9 cellular contexts compared by ENCODE assay signal in genomic region chr5:158812381-158812780, GRCh38.
A peak's percentile ranks its signal among the peaks of the same experiment; 100 is the strongest.
DNase-seq lines count a peak whose midpoint lies in the region; ATAC-seq lines count a peak whose summit lies in the region.
"Had no signal": no experiment of that assay in that cellular context is flagged by ENCODE, and none has a peak within 500 bp of the region (broad histone marks: within the 10 kb centered on the region; RNA-seq: fewer than 3 reads in every experiment).

No MANE protein-coding gene starts in this region.

- DNase-seq in NCI-H524 (lab: John Stamatoyannopoulos, UW) (peak; percentile 34 to 74), NCI-H524 treated with DMSO at 0.1 percent for 48 hours (lab: John Stamatoyannopoulos, UW) (no peak), AML-193 (lab: John Stamatoyannopoulos, UW) (no peak), amygdala (lab: John Stamatoyannopoulos, UW) (no peak)
- peak; percentile 27 for DNase-seq in activated T-cell treated with anti-CD3 and anti-CD28 coated beads, Interleukin-2, amount 50 U/mL, for 4 hours
- peak; percentile 69 for DNase-seq in stimulated activated CD4-positive, alpha-beta T cell treated with anti-CD3 and anti-CD28 coated beads, Interleukin-15, amount 100 ng/mL, for 24 hours
- no peak for DNase-seq in NK-92 treated with Interleukin-12 subunit alpha and Interleukin-12 subunit beta, amount 100 ng/mL, for 24 hours (lab: John Stamatoyannopoulos, UW)

- H3K36me3 Mint-ChIP-seq in activated T-cell treated with anti-CD3 and anti-CD28 coated beads, Interleukin-2, amount 50 U/mL, for 4 hours (ENCODE audit: insufficient read depth): peaks cover 1% of the 10 kb centered on the region

- peak; percentile 55 for ATAC-seq in HG03520 (IDR thresholded peaks at IDR 0.05; ENCODE audit: unreplicated experiment)
- peak; percentile 55 to 80 for ATAC-seq in activated T-cell treated with anti-CD3 and anti-CD28 coated beads, Interleukin-2, amount 50 U/mL, for 4 hours
- ATAC-seq: A549 had no signal

- H3K4me3 Mint-ChIP-seq in activated T-cell treated with anti-CD3 and anti-CD28 coated beads, Interleukin-2, amount 50 U/mL, for 4 hours: no peak overlapping the region

- peaks cover 9% of the 10 kb centered on the region for H3K9me3 Mint-ChIP-seq in activated T-cell treated with anti-CD3 and anti-CD28 coated beads, Interleukin-2, amount 50 U/mL, for 4 hours

- H3K27me3 Mint-ChIP-seq in activated T-cell treated with anti-CD3 and anti-CD28 coated beads, Interleukin-2, amount 50 U/mL, for 4 hours (ENCODE audit: low read depth): no peaks in the 10 kb centered on the region

- peaks cover 31% of the 10 kb centered on the region for H3K4me1 Mint-ChIP-seq in activated T-cell treated with anti-CD3 and anti-CD28 coated beads, Interleukin-2, amount 50 U/mL, for 4 hours (ENCODE audit: low read depth)

Comparison
In these comparisons a context has a peak if more than half of its experiments do, and no peak if none do; other contexts are left out.
1. DNase-seq: peak in NCI-H524 (2 of 2), activated T-cell treated with anti-CD3 and anti-CD28 coated beads, Interleukin-2, amount 50 U/mL, for 4 hours (single experiment) and stimulated activated CD4-positive, alpha-beta T cell treated with anti-CD3 and anti-CD28 coated beads, Interleukin-15, amount 100 ng/mL, for 24 hours (single experiment); none in NCI-H524 treated with DMSO at 0.1 percent for 48 hours (single experiment), AML-193 (0 of 2), amygdala (0 of 56) and NK-92 treated with Interleukin-12 subunit alpha and Interleukin-12 subunit beta, amount 100 ng/mL, for 24 hours (single experiment).